Comparison of ENCODE assay signal across 19 cellular contexts in the genomic region with DNA sequence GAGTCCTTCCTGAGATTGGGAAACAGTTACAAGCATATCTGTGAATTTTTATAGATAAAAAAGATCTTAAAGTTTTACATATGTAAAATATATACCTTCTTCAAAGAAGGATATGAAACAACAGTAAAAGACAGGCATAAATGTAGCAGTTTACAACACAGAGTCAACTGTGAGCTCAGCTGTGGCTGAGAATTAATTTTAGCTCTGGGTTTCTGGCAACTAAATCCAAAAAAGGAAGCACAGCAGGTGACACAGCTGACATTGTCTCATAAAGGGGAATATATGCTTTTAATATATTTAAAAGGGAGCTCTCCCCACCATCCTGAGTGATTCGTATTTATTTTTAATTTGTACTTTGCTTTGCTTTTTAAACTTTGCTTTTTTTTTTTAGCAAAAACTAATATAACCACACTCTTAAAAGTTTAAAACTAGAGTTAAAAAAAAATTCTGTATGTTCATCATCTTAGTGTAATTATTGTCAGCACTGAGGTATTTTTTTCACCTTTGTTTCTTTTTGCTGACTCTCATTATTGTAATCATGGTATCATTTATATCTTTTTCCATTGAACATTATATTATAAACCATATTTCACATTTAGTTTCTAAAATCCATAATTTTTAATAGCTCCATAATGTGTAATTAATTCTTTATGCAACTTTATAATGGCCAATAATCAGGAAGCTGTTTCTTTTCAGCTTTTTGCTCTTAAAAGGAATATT. TPM values are rescaled to one million over a fixed set of nuclear protein-coding genes. Genes with fewer than 3 reads are reported as not detected.
DNase-seq lines count a peak whose midpoint lies in the region; ATAC-seq, FAIRE-seq and TF ChIP-seq lines count a peak whose summit lies in the region.
"Had no signal": no experiment of that assay in that cellular context is flagged by ENCODE, and none has a peak within 500 bp of the region (broad histone marks: within the 10 kb centered on the region; RNA-seq: fewer than 3 reads in every experiment).

No MANE protein-coding gene starts in this region.

- H3K27me3 ChIP-seq in ascending aorta, result no peaks in the 10 kb centered on the region

- peaks cover 64% of the 10 kb centered on the region for H3K36me3 Mint-ChIP-seq in HFFc6 (ENCODE audit: low read depth)
- H3K36me3 Mint-ChIP-seq in osteocyte (ENCODE audit: unreplicated experiment), result peaks cover 45% of the 10 kb centered on the region
- H3K36me3 Mint-ChIP-seq in effector memory CD8-positive, alpha-beta T cell (ENCODE audit: insufficient read depth), result no peaks in the 10 kb centered on the region

- no peak overlapping the region for H3K4me3 ChIP-seq in ascending aorta

- DNase-seq in HFFc6, result no peak
- DNase-seq in ascending aorta (ENCODE audit: low spot score in 2 of 2), result no peak
- DNase-seq in osteocyte (ENCODE audit: extremely low spot score, unreplicated experiment), result no peak
- DNase-seq in germinal center (ENCODE audit: low spot score), result no peak
- no peak for DNase-seq in effector memory CD8-positive, alpha-beta T cell
- DNase-seq in NCI-H1694 (lab: John Stamatoyannopoulos, UW), result no peak
- DNase-seq: activated CD8-positive, alpha-beta T cell treated with anti-CD3 and anti-CD28 coated beads, Interleukin-2, amount 10 ng/mL, durations not matched to agents 7 days and 5 days; activated gamma-delta T cell; CD4-positive, alpha-beta memory T cell; effector CD8-positive, alpha-beta T cell; KBM-7; naive thymus-derived CD4-positive, alpha-beta T cell; NCI-H524; retina; SHP77; stimulated activated naive CD4-positive, alpha-beta T cell had no signal

- FAIRE-seq in G401.6 (lab: Jason Lieb, UNC), result peak; percentile 36
- FAIRE-seq: TTC549 had no signal

- peaks cover 14 to 46% of the 10 kb centered on the region in 2 donors for H3K4me1 ChIP-seq in ascending aorta

- peak overlapping the region; percentile 65; the same call in 1 of the 2 replicates for H3K4me3 Mint-ChIP-seq in HFFc6
- no peak overlapping the region for H3K4me3 Mint-ChIP-seq in osteocyte (ENCODE audit: unreplicated experiment)
- no peak overlapping the region for H3K4me3 Mint-ChIP-seq in effector memory CD8-positive, alpha-beta T cell
- H3K4me3 Mint-ChIP-seq: activated CD8-positive, alpha-beta T cell treated with anti-CD3 and anti-CD28 coated beads, Interleukin-2, amount 10 ng/mL, durations not matched to agents 7 days and 5 days; CD4-positive, alpha-beta memory T cell; naive thymus-derived CD4-positive, alpha-beta T cell had no signal

- intact Hi-C loops in ascending aorta (cut with DNase I), result loop anchor here (10.0 kb wide), 1 partner anchor 570 kb away; a partner anchor contains a TSS

- H3K27ac Mint-ChIP-seq in HFFc6 (peak overlapping the region; percentile 85), osteocyte (ENCODE audit: unreplicated experiment) (peak overlapping the region; percentile 31)
- H3K27ac Mint-ChIP-seq in effector memory CD8-positive, alpha-beta T cell, result no peak overlapping the region
- H3K27ac Mint-ChIP-seq: activated CD8-positive, alpha-beta T cell treated with anti-CD3 and anti-CD28 coated beads, Interleukin-2, amount 10 ng/mL, durations not matched to agents 7 days and 5 days; CD4-positive, alpha-beta memory T cell; naive thymus-derived CD4-positive, alpha-beta T cell had no signal

- peak overlapping the region; percentile 60 for H3K27ac ChIP-seq in ascending aorta

- H3K27me3 Mint-ChIP-seq in HFFc6 (ENCODE audit: insufficient read depth) (peaks cover 1% of the 10 kb centered on the region; the same call in 1 of the 2 replicates), osteocyte (ENCODE audit: unreplicated experiment) (no peaks in the 10 kb centered on the region)
- H3K27me3 Mint-ChIP-seq in effector memory CD8-positive, alpha-beta T cell, result peaks cover 2 to 4% of the 10 kb centered on the region in 2 donors

- no peak for ATAC-seq in HG03342 (IDR thresholded peaks at IDR 0.05; ENCODE audit: unreplicated experiment)
- no peak for ATAC-seq in effector memory CD8-positive, alpha-beta T cell (replicated peaks)
- ATAC-seq: activated CD8-positive, alpha-beta T cell treated with anti-CD3 and anti-CD28 coated beads, Interleukin-2, amount 10 ng/mL, durations not matched to agents 7 days and 5 days; naive thymus-derived CD4-positive, alpha-beta T cell had no signal

- H3K9me3 ChIP-seq in ascending aorta, result peaks cover 5 to 14% of the 10 kb centered on the region in 2 donors

- H3K36me3 ChIP-seq in ascending aorta, result peaks cover 25 to 53% of the 10 kb centered on the region in 2 donors

- TF ChIP-seq CTCF in HFFc6 (IDR thresholded peaks at IDR 0.05), result no peak
- TF ChIP-seq CTCF in ascending aorta (IDR thresholded peaks at IDR 0.05), result no peak
- TF ChIP-seq CTCF in osteocyte (IDR thresholded peaks at IDR 0.05), result no peak

- H3K4me1 Mint-ChIP-seq in HFFc6 (ENCODE audit: low read depth) (peaks cover 79% of the 10 kb centered on the region), osteocyte (ENCODE audit: unreplicated experiment) (peaks cover 58% of the 10 kb centered on the region)
- H3K4me1 Mint-ChIP-seq in effector memory CD8-positive, alpha-beta T cell (ENCODE audit: low read depth in 2 of 2), result no peaks in the 10 kb centered on the region

- H3K9me3 Mint-ChIP-seq in HFFc6 (peaks cover 18% of the 10 kb centered on the region), osteocyte (ENCODE audit: unreplicated experiment) (peaks cover 5% of the 10 kb centered on the region)
- peaks cover 4 to 7% of the 10 kb centered on the region in 2 donors for H3K9me3 Mint-ChIP-seq in effector memory CD8-positive, alpha-beta T cell

RNA-seq across cellular contexts. Expression of a gene that starts 6.7 kb away (rescaled TPM):
- total RNA-seq in HFFc6 (2021; fragmentation: NEBNext Ultra II Directional; extraction: Animal tissue kit (Norgen Biotek cat#: 25700)), result 100 to 1,000 TPM; 434 to 602 (median 568) TPM
- 800 TPM for total RNA-seq in ascending aorta
- 116 and 118 TPM in 2 replicates for total RNA-seq in osteocyte

Comparison
In these comparisons a context has a peak if more than half of its experiments do, and no peak if none do; other contexts are left out.
1. H3K27ac Mint-ChIP-seq: peak in HFFc6 (single experiment) and osteocyte (single experiment); none in effector memory CD8-positive, alpha-beta T cell (0 of 2).